In the genomic region with DNA sequence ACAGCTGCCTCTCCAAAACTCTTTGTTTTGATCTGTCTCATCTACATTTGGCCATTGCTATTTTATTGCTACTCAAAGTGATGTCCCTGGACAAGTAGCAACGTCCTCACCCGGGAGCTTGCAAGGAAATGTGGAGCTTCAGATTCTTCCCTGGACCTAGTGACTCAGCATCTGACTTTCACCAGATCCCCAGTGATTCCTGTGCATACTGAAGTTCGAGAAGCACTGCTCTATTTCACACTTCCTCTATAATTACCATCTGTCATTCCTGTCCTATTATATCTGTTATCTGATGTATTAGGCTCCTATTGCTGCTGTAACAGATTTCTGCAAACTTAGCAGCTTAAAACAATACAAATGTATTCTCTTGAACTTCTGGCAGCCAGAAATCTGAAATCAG, we compare ENCODE assay signal across 16 cellular contexts. TPM values are rescaled to one million over a fixed set of nuclear protein-coding genes. Genes with fewer than 3 reads are reported as not detected.
"Had no signal": no experiment of that assay in that cellular context is flagged by ENCODE, and none has a peak within 500 bp of the region (broad histone marks: within the 10 kb centered on the region; RNA-seq: fewer than 3 reads in every experiment).

No MANE protein-coding gene starts in this region.

- H3K27ac Mint-ChIP-seq: activated CD4-positive, alpha-beta memory T cell treated with anti-CD3 and anti-CD28 coated beads for 36 hours; activated naive CD4-positive, alpha-beta T cell treated with anti-CD3 and anti-CD28 coated beads, Interleukin-2, amount 50 U/mL, for 72 hours; naive B cell had no signal

- H3K36me3 Mint-ChIP-seq: activated CD4-positive, alpha-beta memory T cell treated with anti-CD3 and anti-CD28 coated beads for 36 hours; activated naive CD4-positive, alpha-beta T cell treated with anti-CD3 and anti-CD28 coated beads, Interleukin-2, amount 50 U/mL, for 72 hours; naive B cell had no signal

- H3K9me3 Mint-ChIP-seq: activated CD4-positive, alpha-beta memory T cell treated with anti-CD3 and anti-CD28 coated beads for 36 hours; activated naive CD4-positive, alpha-beta T cell treated with anti-CD3 and anti-CD28 coated beads, Interleukin-2, amount 50 U/mL, for 72 hours; activated T-cell treated with anti-CD3 and anti-CD28 coated beads, Interleukin-2, amount 50 U/mL, for 4 hours; naive B cell had no signal

- H3K4me3 ChIP-seq: breast epithelium, right atrium auricular region, skin epidermis, stomach, tibial artery had no signal

- H3K4me1 Mint-ChIP-seq: naive B cell had no signal

- DNase-seq: activated CD4-positive, alpha-beta memory T cell treated with anti-CD3 and anti-CD28 coated beads for 36 hours; activated CD4-positive, CD25-positive, alpha-beta regulatory T cell treated with anti-CD3 and anti-CD28 coated beads, Interleukin-2, amount 50 U/mL, for 72 hours; activated effector memory CD4-positive, alpha-beta T cell treated with anti-CD3 and anti-CD28 coated beads, Interleukin-2, amount 50 U/mL, for 16 hours; activated T-cell treated with anti-CD3 and anti-CD28 coated beads, Interleukin-2, amount 50 U/mL, for 4 hours; anterior cingulate cortex; hippocampal formation; midbrain; naive B cell; posterior cingulate gyrus; stomach; tibial artery had no signal

- H3K36me3 ChIP-seq: breast epithelium, right atrium auricular region, stomach, tibial artery had no signal

- H3K27me3 ChIP-seq: breast epithelium, right atrium auricular region, stomach, tibial artery had no signal

- H3K4me3 Mint-ChIP-seq: activated CD4-positive, alpha-beta memory T cell treated with anti-CD3 and anti-CD28 coated beads for 36 hours; activated T-cell treated with anti-CD3 and anti-CD28 coated beads, Interleukin-2, amount 50 U/mL, for 4 hours; naive B cell had no signal

- ATAC-seq: activated naive CD4-positive, alpha-beta T cell treated with anti-CD3 and anti-CD28 coated beads, Interleukin-2, amount 50 U/mL, for 72 hours; activated T-cell treated with anti-CD3 and anti-CD28 coated beads, Interleukin-2, amount 50 U/mL, for 4 hours had no signal

- H3K4me1 ChIP-seq: breast epithelium had no signal

- H3K9me3 ChIP-seq: breast epithelium, right atrium auricular region, stomach, tibial artery had no signal

- H3K27ac ChIP-seq: breast epithelium, right atrium auricular region, skin epidermis, stomach, tibial artery had no signal

RNA-seq across cellular contexts. Expression of a gene that starts 28.5 kb away (rescaled TPM):
- total RNA-seq: activated CD4-positive, alpha-beta memory T cell treated with anti-CD3 and anti-CD28 coated beads for 36 hours; activated naive CD4-positive, alpha-beta T cell treated with anti-CD3 and anti-CD28 coated beads, Interleukin-2, amount 50 U/mL, for 72 hours; T-helper 2 cell treated with Interferon-gamma antibody and Interleukin-4, amounts not matched to agents 100 ng/mL and 5 ng/mL, for 36 hours had no signal
